Comparison of ENCODE assay signal across 8 cellular contexts in genomic region chr12:67161322-67161918, GRCh38.
DNase-seq lines count a peak whose midpoint lies in the region; ATAC-seq and TF ChIP-seq lines count a peak whose summit lies in the region.

No MANE protein-coding gene starts in this region.

- H3K18ac ChIP-seq in mesenchymal stem cell (ENCODE audit: low read depth in 1 of 2, low read length in 2 of 2) = no peak overlapping the region

- no peak overlapping the region for H2BK5ac ChIP-seq in mesenchymal stem cell (ENCODE audit: low read depth, low read length, poor library complexity, severe bottlenecking)

- H2BK120ac ChIP-seq in mesenchymal stem cell (ENCODE audit: low read depth, low read length) = no peak overlapping the region

- H2AK5ac ChIP-seq in mesenchymal stem cell (ENCODE audit: low read length, severe bottlenecking) = no peak overlapping the region

- no peaks in the 10 kb centered on the region for H3K79me1 ChIP-seq in mesenchymal stem cell (replicated peaks; ENCODE audit: low read length, poor library complexity, severe bottlenecking)

- no peak for TF ChIP-seq POLR2A in uterus (IDR thresholded peaks at IDR 0.05)

- TF ChIP-seq CTCF in GM10266 (IDR thresholded peaks at IDR 0.05; ENCODE audit: control insufficient read depth, insufficient read depth, low read depth, missing control alignments) (peak; percentile 68), cardiac fibroblast (IDR thresholded peaks at IDR 0.05; ENCODE audit: low read depth, low read length) (peak; percentile 50), uterus (IDR thresholded peaks at IDR 0.05) (peak; percentile 9 to 20 (median 12))

- H3K4ac ChIP-seq in mesenchymal stem cell (ENCODE audit: low read depth in 1 of 2, low read length in 2 of 2) = no peak overlapping the region

- no peaks in the 10 kb centered on the region for H3K36me3 ChIP-seq in mesenchymal stem cell (ENCODE audit: control insufficient read depth in 1 of 2, insufficient read depth in 2 of 2, low read depth in 1 of 2, low read length in 2 of 2)
- no peaks in the 10 kb centered on the region for H3K36me3 ChIP-seq in uterus

- H3K14ac ChIP-seq in mesenchymal stem cell (ENCODE audit: low read length in 2 of 2) = no peak overlapping the region

- no peaks in the 10 kb centered on the region for H3K4me1 ChIP-seq in mesenchymal stem cell (ENCODE audit: control insufficient read depth, insufficient read depth, low read depth, low read length)
- no peaks in the 10 kb centered on the region for H3K4me1 ChIP-seq in uterus

- H3K9me3 ChIP-seq in mesenchymal stem cell (ENCODE audit: control insufficient read depth, low read length) (no peaks in the 10 kb centered on the region), uterus (no peaks in the 10 kb centered on the region)

- no peak overlapping the region for H4K8ac ChIP-seq in mesenchymal stem cell (ENCODE audit: low read length)

- H3K27ac ChIP-seq in mesenchymal stem cell (ENCODE audit: low read length, poor library complexity, severe bottlenecking) (no peak overlapping the region), uterus (no peak overlapping the region)

- 79% methylated on average over 4 of the region's 6 CpGs for WGBS in mesenchymal stem cell

- no peak overlapping the region for H4K91ac ChIP-seq in mesenchymal stem cell (ENCODE audit: low read length)

- peak; percentile 36 for DNase-seq in AG08395 (ENCODE audit: low spot score)
- peak; percentile 40 for DNase-seq in GM10266 (ENCODE audit: extremely low spot score)
- DNase-seq in RKO (ENCODE audit: low spot score) = peak; percentile 48
- peak; percentile 51 to 55 for DNase-seq in cardiac fibroblast (ENCODE audit: low read depth in 2 of 2)
- DNase-seq in mesenchymal stem cell = peak; percentile 33
- DNase-seq in uterus = no peak

- H3K27me3 ChIP-seq in mesenchymal stem cell (ENCODE audit: control insufficient read depth in 1 of 2, insufficient read depth in 1 of 2, low read length in 2 of 2) (peaks cover 3 to 26% of the 10 kb centered on the region in 2 experiments), uterus (no peaks in the 10 kb centered on the region)

- H3K9ac ChIP-seq in mesenchymal stem cell (ENCODE audit: low read length) = no peak overlapping the region

- H2BK15ac ChIP-seq in mesenchymal stem cell (ENCODE audit: low read depth, poor library complexity, severe bottlenecking) = no peak overlapping the region

- H3K4me3 ChIP-seq in cardiac fibroblast (replicated peaks in 1 of 2; ENCODE audit: low read depth in 2 of 2, low read length in 2 of 2) (no peak overlapping the region), mesenchymal stem cell (ENCODE audit: insufficient read depth in 1 of 2, low read depth in 1 of 2, low read length in 2 of 2) (no peak overlapping the region), uterus (no peak overlapping the region)

- H2AFZ ChIP-seq in mesenchymal stem cell (ENCODE audit: low read depth, low read length) = no peak overlapping the region

- intact Hi-C loops in uterus (cut with DNase I; ENCODE audit: low total_unique reads) = no loop called here

- no peak overlapping the region for H3K23ac ChIP-seq in mesenchymal stem cell (ENCODE audit: low read length in 2 of 2)

- ATAC-seq in HG02970 (IDR thresholded peaks at IDR 0.05; ENCODE audit: low FRiP score, unreplicated experiment) (peak; percentile 54), GM19328 (IDR thresholded peaks at IDR 0.05; ENCODE audit: unreplicated experiment) (no peak)

- H2BK12ac ChIP-seq in mesenchymal stem cell (ENCODE audit: low read length in 2 of 2) = no peak overlapping the region

- H3K4me2 ChIP-seq in mesenchymal stem cell (ENCODE audit: low read length, poor library complexity, severe bottlenecking) = no peak overlapping the region

Comparison
In these comparisons a context has a peak if more than half of its experiments do, and no peak if none do; other contexts are left out.
1. DNase-seq: peak in AG08395 (single experiment), GM10266 (single experiment), RKO (single experiment), cardiac fibroblast (2 of 2) and mesenchymal stem cell (single experiment); none in uterus (0 of 2).
2. CTCF ChIP-seq: peak in every context shown above with its lines; median percentile 68 in GM10266; 50 in cardiac fibroblast; 12 in uterus.